In the genomic region with DNA sequence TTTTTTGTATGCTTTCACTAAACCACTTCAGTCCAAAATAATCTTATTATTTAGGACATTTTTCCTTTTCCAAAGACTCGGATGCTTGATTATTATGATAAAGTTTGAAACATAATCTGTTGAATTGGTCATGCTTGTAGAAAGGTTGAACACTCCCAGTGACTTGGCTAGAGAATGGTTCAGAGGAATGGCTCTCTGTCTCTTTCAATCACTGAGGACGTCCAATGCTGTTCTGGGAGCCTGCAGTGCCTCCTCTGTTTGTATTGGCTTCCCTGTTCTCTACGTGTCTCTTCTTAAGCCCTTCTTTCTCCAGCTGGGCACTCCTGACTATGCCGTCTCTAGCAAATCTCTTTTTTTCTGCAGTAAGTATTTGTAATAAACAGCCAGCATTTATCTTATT, we compare ENCODE assay signal across 23 cellular contexts.
"Had no signal": no experiment of that assay in that cellular context is flagged by ENCODE, and none has a peak within 500 bp of the region (broad histone marks: within the 10 kb centered on the region; RNA-seq: fewer than 3 reads in every experiment).

No MANE protein-coding gene starts in this region.

- ATAC-seq: gastrocnemius medialis; heart right ventricle; left cardiac atrium; left lung; left ventricle myocardium superior; lower lobe of right lung; mucosa of descending colon; naive thymus-derived CD8-positive, alpha-beta T cell had no signal

- H3K27me3 ChIP-seq: colonic mucosa, gastrocnemius medialis, left lung had no signal

- H3K4me1 ChIP-seq: colonic mucosa, esophagus muscularis mucosa, gastrocnemius medialis, heart right ventricle, left lung, lower lobe of right lung had no signal

- H3K27ac Mint-ChIP-seq: mesothelial cell of epicardium; naive B cell; naive thymus-derived CD8-positive, alpha-beta T cell had no signal

- H3K27ac ChIP-seq: colonic mucosa, dorsolateral prefrontal cortex, esophagus muscularis mucosa, gastrocnemius medialis, heart right ventricle, left lung, lower lobe of right lung had no signal

- H3K4me3 Mint-ChIP-seq: mesothelial cell of epicardium; naive B cell; naive thymus-derived CD8-positive, alpha-beta T cell had no signal

- H3K4me3 ChIP-seq: colonic mucosa, dorsolateral prefrontal cortex, esophagus muscularis mucosa, gastrocnemius medialis, heart right ventricle, left lung, lower lobe of right lung, mucosa of descending colon had no signal

- H3K9me3 Mint-ChIP-seq: mesothelial cell of epicardium had no signal

- H3K9me3 ChIP-seq: colonic mucosa, esophagus muscularis mucosa, gastrocnemius medialis, heart right ventricle, left lung, lower lobe of right lung, mucosa of descending colon had no signal

- H3K36me3 Mint-ChIP-seq: mesothelial cell of epicardium; naive B cell; naive thymus-derived CD8-positive, alpha-beta T cell had no signal

- H3K36me3 ChIP-seq: colonic mucosa, esophagus muscularis mucosa, gastrocnemius medialis, heart right ventricle, left lung, lower lobe of right lung had no signal

- DNase-seq: colonic mucosa; cortex of kidney; dermis blood vessel endothelial cell; dorsolateral prefrontal cortex; effector CD4-positive, alpha-beta T cell; effector memory CD4-positive, alpha-beta T cell; foreskin fibroblast; foreskin melanocyte; gastrocnemius medialis; glutamatergic neuron; head of caudate nucleus; heart right ventricle; hippocampal formation; left cardiac atrium; left lung; left ventricle myocardium superior; lower lobe of right lung; mesenchymal stem cell; mucosa of descending colon; naive B cell; naive thymus-derived CD8-positive, alpha-beta T cell had no signal

- H3K4me1 Mint-ChIP-seq: mesothelial cell of epicardium; naive B cell; naive thymus-derived CD8-positive, alpha-beta T cell had no signal
